28 cellular contexts compared by ENCODE assay signal in the genomic region with DNA sequence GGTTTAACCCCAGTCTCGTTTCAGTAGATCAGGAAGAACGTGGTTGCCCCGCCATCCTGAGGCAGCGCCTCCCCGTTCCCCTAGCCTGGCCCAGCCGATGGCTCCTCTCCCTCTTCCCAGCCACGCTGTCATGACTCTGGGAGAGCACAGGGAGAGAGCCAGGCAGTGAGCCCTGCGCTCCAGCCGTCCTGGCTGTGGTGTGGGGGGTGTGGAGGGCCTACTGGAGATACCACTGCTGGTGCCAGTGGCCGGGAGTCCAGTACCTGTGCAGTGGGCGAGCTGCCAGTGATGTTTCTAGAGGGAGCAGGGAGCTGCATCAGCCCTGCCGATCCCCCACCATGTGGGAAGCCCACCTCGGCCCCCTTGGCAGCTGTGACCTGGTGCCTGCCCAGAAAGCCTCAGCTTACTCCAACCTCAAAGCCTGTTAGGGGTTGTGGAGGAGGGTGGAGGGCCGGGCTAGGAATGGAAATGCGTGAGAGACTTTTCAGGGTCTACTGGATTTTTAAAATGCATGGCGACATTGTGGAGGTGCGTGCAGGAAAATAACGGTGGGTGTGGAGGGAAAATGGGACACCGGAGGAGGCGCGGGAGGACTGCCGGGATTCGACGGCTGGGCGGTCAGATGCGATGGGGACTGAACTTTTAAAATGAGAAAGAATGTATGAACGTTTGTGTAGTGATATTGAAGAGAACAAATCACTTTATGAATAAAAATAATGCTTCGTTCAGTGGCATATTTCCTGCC. TPM values are rescaled to one million over a fixed set of nuclear protein-coding genes. Genes with fewer than 3 reads are reported as not detected.
"Had no signal": no experiment of that assay in that cellular context is flagged by ENCODE, and none has a peak within 500 bp of the region (broad histone marks: within the 10 kb centered on the region; RNA-seq: fewer than 3 reads in every experiment).

No MANE protein-coding gene starts in this region.

- H3K4me3 ChIP-seq: adrenal gland, esophagus muscularis mucosa, gastroesophageal sphincter, heart right ventricle, right atrium auricular region, suprapubic skin, transverse colon, vagina had no signal

- H3K27me3 ChIP-seq: adrenal gland, gastroesophageal sphincter, right atrium auricular region, suprapubic skin, transverse colon, vagina had no signal

- ATAC-seq: activated CD8-positive, alpha-beta T cell treated with anti-CD3 and anti-CD28 coated beads for 36 hours; activated naive CD4-positive, alpha-beta T cell treated with anti-CD3 and anti-CD28 coated beads, Interleukin-2, amount 50 U/mL, for 72 hours; gastroesophageal sphincter; heart right ventricle; stimulated activated naive CD8-positive, alpha-beta T cell treated with anti-CD3 and anti-CD28 coated beads, Interleukin-15, amount 100 ng/mL, for 72 hours; T-cell had no signal

- DNase-seq: activated B cell treated with CpG ODN at 0.5 μM for 24 hours; activated CD4-positive, alpha-beta T cell treated with anti-CD3 and anti-CD28 coated beads for 4 hours; activated CD8-positive, alpha-beta memory T cell treated with anti-CD3 and anti-CD28 coated beads, Interleukin-2, amount 50 U/mL, for 4 hours; activated CD8-positive, alpha-beta T cell treated with anti-CD3 and anti-CD28 coated beads for 36 hours; activated gamma-delta T cell treated with Interleukin-2 at 50 U/mL for 16 hours; activated T-cell treated with anti-CD3 and anti-CD28 coated beads, Interleukin-2, amount 50 U/mL, for 48 hours; adrenal gland; effector memory CD4-positive, alpha-beta T cell; heart right ventricle; mesenchymal stem cell; stimulated activated naive CD8-positive, alpha-beta T cell treated with anti-CD3 and anti-CD28 coated beads, Interleukin-15, amount 100 ng/mL, for 72 hours; T-helper 9 cell; transverse colon had no signal

- H3K36me3 ChIP-seq: adrenal gland, esophagus muscularis mucosa, heart right ventricle, right atrium auricular region, suprapubic skin, transverse colon, vagina had no signal

- H3K4me1 Mint-ChIP-seq: activated B cell treated with CpG ODN at 0.5 μM for 24 hours had no signal

- H3K9me3 Mint-ChIP-seq: activated B cell treated with CpG ODN at 0.5 μM for 24 hours; activated CD8-positive, alpha-beta T cell treated with anti-CD3 and anti-CD28 coated beads for 36 hours; activated naive CD4-positive, alpha-beta T cell treated with anti-CD3 and anti-CD28 coated beads, Interleukin-2, amount 50 U/mL, for 72 hours; dendritic cell treated with granulocyte-macrophage colony-stimulating factor and Interleukin-4, amounts not matched to agents 40 ng/mL and 50 ng/mL, for 4 days; nephron; stimulated activated naive CD8-positive, alpha-beta T cell treated with anti-CD3 and anti-CD28 coated beads, Interleukin-15, amount 100 ng/mL, for 72 hours; T-cell had no signal

- H3K9me3 ChIP-seq: adrenal gland, esophagus muscularis mucosa, gastroesophageal sphincter, heart right ventricle, right atrium auricular region, suprapubic skin, transverse colon, vagina had no signal

- H3K27ac ChIP-seq: adrenal gland, esophagus muscularis mucosa, gastroesophageal sphincter, heart right ventricle, right atrium auricular region, suprapubic skin, transverse colon, vagina had no signal

- H3K27ac Mint-ChIP-seq: activated B cell treated with CpG ODN at 0.5 μM for 24 hours; dendritic cell treated with granulocyte-macrophage colony-stimulating factor and Interleukin-4, amounts not matched to agents 40 ng/mL and 50 ng/mL, for 4 days; nephron; progenitor cell of endocrine pancreas had no signal

- H3K4me1 ChIP-seq: adrenal gland, esophagus muscularis mucosa, gastroesophageal sphincter, heart right ventricle, right atrium auricular region, suprapubic skin, transverse colon, vagina had no signal

- H3K4me3 Mint-ChIP-seq: activated B cell treated with CpG ODN at 0.5 μM for 24 hours; activated CD8-positive, alpha-beta T cell treated with anti-CD3 and anti-CD28 coated beads for 36 hours; dendritic cell treated with granulocyte-macrophage colony-stimulating factor and Interleukin-4, amounts not matched to agents 40 ng/mL and 50 ng/mL, for 4 days; nephron; T-cell had no signal

- H3K36me3 Mint-ChIP-seq: activated naive CD4-positive, alpha-beta T cell treated with anti-CD3 and anti-CD28 coated beads, Interleukin-2, amount 50 U/mL, for 72 hours; T-cell had no signal

- H3K27me3 Mint-ChIP-seq: activated B cell treated with CpG ODN at 0.5 μM for 24 hours; activated CD8-positive, alpha-beta T cell treated with anti-CD3 and anti-CD28 coated beads for 36 hours; dendritic cell treated with granulocyte-macrophage colony-stimulating factor and Interleukin-4, amounts not matched to agents 40 ng/mL and 50 ng/mL, for 4 days; progenitor cell of endocrine pancreas; stimulated activated naive CD8-positive, alpha-beta T cell treated with anti-CD3 and anti-CD28 coated beads, Interleukin-15, amount 100 ng/mL, for 72 hours; T-cell had no signal

RNA-seq across cellular contexts. Expression of gene TEX29, which starts 4.9 kb away (rescaled TPM):
- total RNA-seq: bronchial epithelial cell, endothelial cell of umbilical vein, lower leg skin, occipital lobe, right atrium auricular region, skeletal muscle tissue, suprapubic skin, transverse colon had no signal
